ENCODE assay signal across 8 cellular contexts in genomic region chr19:48795055-48795854, GRCh38. TPM values are rescaled to one million over a fixed set of nuclear protein-coding genes. Genes with fewer than 3 reads are reported as not detected.
DNase-seq lines count a peak whose midpoint lies in the region; ATAC-seq and TF ChIP-seq lines count a peak whose summit lies in the region.

No MANE protein-coding gene starts in this region.

- TF ChIP-seq CTCF in GM10248 (IDR thresholded peaks at IDR 0.05; ENCODE audit: control extremely low read depth, extremely low read depth, low read depth, missing control alignments) (peak; percentile 85), upper lobe of left lung (IDR thresholded peaks at IDR 0.05) (peak; percentile 86 to 98 (median 96))

- DNase-seq in GM10248 (ENCODE audit: extremely low spot score), result peak; percentile 92
- peak; percentile 68 for DNase-seq in NCI-H146 (lab: John Stamatoyannopoulos, UW)
- peak; percentile 65 to 89 (median 78) for DNase-seq in T-helper 1 cell
- DNase-seq in amniotic stem cell (lab: John Stamatoyannopoulos, UW), result peak; percentile 83
- DNase-seq in left cardiac atrium, result peak; percentile 94
- peak; percentile 97 for DNase-seq in posterior vena cava (ENCODE audit: low spot score)
- DNase-seq in upper lobe of left lung, result peak; percentile 93 to 96

- intact Hi-C loops in left cardiac atrium (cut with DNase I) (loop anchor here (1.0 to 2.0 kb wide), 2 partner anchors 40 to 42 kb away; partner anchors contain the start of gene HSD17B14 (in 1 of the 2)), posterior vena cava (cut with DNase I) (loop anchor here in 1 of 2 donors (2.0 to 10.0 kb wide), 2 partner anchors 48 to 170 kb away; partner anchors contain the start of gene FTL)

- H3K27me3 ChIP-seq in upper lobe of left lung, result no peaks in the 10 kb centered on the region

- H3K9me3 ChIP-seq in upper lobe of left lung, result no peaks in the 10 kb centered on the region

- peak in 1 of 4 donors; percentile 44 for TF ChIP-seq POLR2A in upper lobe of left lung (IDR thresholded peaks at IDR 0.05)

- TF ChIP-seq EP300 in upper lobe of left lung (IDR thresholded peaks at IDR 0.05), result no peak

- H3K36me3 ChIP-seq in upper lobe of left lung, result peaks cover 0 to 16% (median 7%) of the 10 kb centered on the region in 4 donors

- 2 to 3% methylated on average over 27 to 38 of the region's 38 CpGs for WGBS in upper lobe of left lung, 2 donors

- CTCF ChIA-PET in GM10248 (lab: Yijun Ruan, JAX), result interaction anchor here (0.6 to 13.1 kb wide), 37 partner anchors 7 to 403 kb away, joined by 3 to 291 read pairs (median 4); partner anchors contain the start of genes BCAT2, CA11, FUT2 and GYS1

- peaks cover 5 to 9% (median 8%) of the 10 kb centered on the region in 4 donors for H3K4me1 ChIP-seq in upper lobe of left lung

- peak overlapping the region; percentile 45 to 89 (median 76) for H3K27ac ChIP-seq in upper lobe of left lung

- peak overlapping the region in 3 of 4 donors; percentile 42 to 57 (median 54) for H3K4me3 ChIP-seq in upper lobe of left lung

- ATAC-seq in HG02763 (IDR thresholded peaks at IDR 0.05; ENCODE audit: unreplicated experiment) (peak; percentile 85), left cardiac atrium (peak; percentile 98 to 99), upper lobe of left lung (ENCODE audit: low FRiP score in 2 of 2) (peak; percentile 97 to 99)

- POLR2A ChIA-PET in GM10248 (lab: Yijun Ruan, JAX), result interaction anchor here (1.0 to 1.5 kb wide), 2 partner anchors 17 to 33 kb away, joined by 3 to 4 read pairs; no protein-coding TSS in a partner anchor

RNA-seq across cellular contexts. Expression of gene BCAT2, which starts 15.6 kb away (rescaled TPM):
- 10 to 100 TPM; 29.8 to 37.7 TPM for total RNA-seq in left cardiac atrium
- 10 to 100 TPM; 21.7 to 24.9 TPM for total RNA-seq in posterior vena cava
- total RNA-seq in upper lobe of left lung, result 100 to 1,000 TPM in 1 of 6 donors, 10 to 100 TPM in 5; 50.7 to 221 (median 81.2) TPM

RNA-seq across cellular contexts. Expression of gene FGF21, which starts 39.9 kb away (rescaled TPM):
- total RNA-seq in left cardiac atrium (not detected), posterior vena cava (not detected), upper lobe of left lung (not detected)

RNA-seq across cellular contexts. Expression of gene HSD17B14, which starts 41.0 kb away (rescaled TPM):
- 1 to 10 TPM; 2.8 to 5.4 TPM for total RNA-seq in left cardiac atrium
- total RNA-seq in posterior vena cava, result 1 to 10 TPM; 5.6 to 6.6 TPM
- total RNA-seq in upper lobe of left lung, result 10 to 100 TPM; 13.8 to 65.0 (median 28.5) TPM

RNA-seq across cellular contexts. Expression of gene FUT1, which starts 42.8 kb away (rescaled TPM):
- 1 to 10 TPM; 2.1 to 3.5 TPM for total RNA-seq in left cardiac atrium
- 1 to 10 TPM; 1.5 to 2.1 TPM for total RNA-seq in posterior vena cava
- 10 to 100 TPM in 3 of 6 donors, 1 to 10 TPM in 3; 7.2 to 17.4 (median 10.1) TPM for total RNA-seq in upper lobe of left lung

RNA-seq across cellular contexts. Expression of gene IZUMO1, which starts 48.5 kb away (rescaled TPM):
- under 1 TPM; 0.29 to 0.92 TPM for total RNA-seq in left cardiac atrium
- under 1 TPM; 0.52 to 0.56 TPM for total RNA-seq in posterior vena cava
- total RNA-seq in upper lobe of left lung, result 1 to 10 TPM in 5 of 6 donors, not detected in 1; 1.4 to 4.2 (median 2.5) TPM

Comparison
In these comparisons a context has a peak if more than half of its experiments do, and no peak if none do; other contexts are left out.
1. Peak in every context shown above with its lines: DNase-seq, ATAC-seq, H3K4me3 ChIP-seq and H3K27ac ChIP-seq.